In the genomic region with DNA sequence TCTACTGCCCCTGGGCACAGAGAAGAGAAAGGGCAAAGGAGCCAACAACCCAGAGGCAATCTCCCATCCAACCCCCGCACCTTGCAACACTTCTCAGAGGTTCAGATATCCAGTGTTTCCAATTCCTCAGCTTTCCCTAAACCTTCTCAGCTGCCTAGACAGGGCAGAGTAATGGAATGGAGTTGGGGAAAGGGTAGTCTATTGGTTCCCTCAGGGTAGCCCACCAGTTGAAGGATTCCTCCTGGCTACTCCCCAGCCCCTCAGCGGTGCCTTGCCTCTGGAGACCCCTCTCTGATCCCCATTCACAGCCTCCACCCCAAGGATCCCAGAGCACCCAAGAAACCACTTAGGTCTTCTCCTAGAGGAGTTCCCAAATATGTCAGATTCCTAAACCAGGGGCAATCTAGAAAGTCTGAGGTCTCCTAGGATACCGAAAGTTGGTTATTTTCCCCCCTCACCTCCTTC, we compare ENCODE assay signal across 8 cellular contexts. TPM values are rescaled to one million over a fixed set of nuclear protein-coding genes. Genes with fewer than 3 reads are reported as not detected.
A peak's percentile ranks its signal among the peaks of the same experiment; 100 is the strongest.
DNase-seq lines count a peak whose midpoint lies in the region; ATAC-seq and TF ChIP-seq lines count a peak whose summit lies in the region.
"Had no signal": no experiment of that assay in that cellular context is flagged by ENCODE, and none has a peak within 500 bp of the region (broad histone marks: within the 10 kb centered on the region; RNA-seq: fewer than 3 reads in every experiment).

No MANE protein-coding gene starts in this region.

- peak overlapping the region; percentile 96 for H3K4me3 ChIP-seq in NB4 (ENCODE audit: low read depth, low read length)
- peak overlapping the region in 1 of 2 donors; percentile 4 for H3K4me3 ChIP-seq in testis

- no peaks in the 10 kb centered on the region for H3K36me3 Mint-ChIP-seq in glutamatergic neuron (ENCODE audit: unreplicated experiment)
- H3K36me3 Mint-ChIP-seq in stimulated activated effector memory CD8-positive, alpha-beta T cell treated with anti-CD3 and anti-CD28 coated beads, Interleukin-12 subunit alpha, Interleukin-12 subunit beta, amount 100 ng/mL, for 72 hours: no peaks in the 10 kb centered on the region
- no peaks in the 10 kb centered on the region for H3K36me3 Mint-ChIP-seq in CD4-positive, alpha-beta T cell (ENCODE audit: low read depth)

- POLR2A ChIA-PET in CD4-positive, alpha-beta T cell (lab: Charles Lee): interaction anchor here (0.7 to 1.4 kb wide), 5 partner anchors 14 to 197 kb away, joined by 3 to 5 read pairs (median 3); a partner anchor contains a TSS

- no peak for ATAC-seq in stimulated activated effector memory CD8-positive, alpha-beta T cell treated with anti-CD3 and anti-CD28 coated beads, Interleukin-12 subunit alpha, Interleukin-12 subunit beta, amount 100 ng/mL, for 72 hours
- no peak for ATAC-seq in esophagus mucosa
- ATAC-seq in CD4-positive, alpha-beta T cell (ENCODE audit: poor library complexity): no peak

- no peak overlapping the region for H3K27ac ChIP-seq in testis
- no peak overlapping the region for H3K27ac ChIP-seq in CD4-positive, alpha-beta T cell (ENCODE audit: low read depth, low read length)
- H3K27ac ChIP-seq: adrenal gland had no signal

- H3K36me3 ChIP-seq in testis (ENCODE audit: low read depth, missing control alignments): no peaks in the 10 kb centered on the region
- H3K36me3 ChIP-seq: adrenal gland had no signal

- TF ChIP-seq CTCF in NB4 (IDR thresholded peaks at IDR 0.05; ENCODE audit: low read depth, low read length) (no peak), glutamatergic neuron (IDR thresholded peaks at IDR 0.05; ENCODE audit: partially characterized antibody, unreplicated experiment) (no peak), testis (IDR thresholded peaks at IDR 0.05) (no peak)
- TF ChIP-seq CTCF in CD4-positive, alpha-beta T cell (IDR thresholded peaks at IDR 0.05): no peak

- H3K4me1 ChIP-seq in testis: peaks cover under 1% of the 10 kb centered on the region

- no peak for DNase-seq in NB4 (ENCODE audit: low read depth)
- DNase-seq in glutamatergic neuron: no peak
- DNase-seq in stimulated activated effector memory CD8-positive, alpha-beta T cell treated with anti-CD3 and anti-CD28 coated beads, Interleukin-12 subunit alpha, Interleukin-12 subunit beta, amount 100 ng/mL, for 72 hours (ENCODE audit: low spot score in 2 of 2): no peak
- DNase-seq in testis: no peak
- no peak for DNase-seq in CD4-positive, alpha-beta T cell
- DNase-seq: NCI-H2171 had no signal

- no peaks in the 10 kb centered on the region for H3K9me3 ChIP-seq in testis
- no peaks in the 10 kb centered on the region for H3K9me3 ChIP-seq in CD4-positive, alpha-beta T cell (ENCODE audit: control insufficient read depth, low read length)
- H3K9me3 ChIP-seq: adrenal gland had no signal

- no peaks in the 10 kb centered on the region for H3K27me3 ChIP-seq in testis
- peaks cover 39% of the 10 kb centered on the region for H3K27me3 ChIP-seq in CD4-positive, alpha-beta T cell (ENCODE audit: control insufficient read depth, insufficient read depth, low read length)

- TF ChIP-seq POLR2A in NB4 (IDR thresholded peaks at IDR 0.05; ENCODE audit: extremely low read depth, insufficient read length) (no peak), testis (IDR thresholded peaks at IDR 0.05) (no peak)

- intact Hi-C loops in testis (cut with DNase I; ENCODE audit: low total_unique reads): no loop called here
- intact Hi-C loops in CD4-positive, alpha-beta T cell (cut with DNase I, micrococcal nuclease): no loop called here

- CTCF ChIA-PET in CD4-positive, alpha-beta T cell (lab: Charles Lee): no interaction called here

- H3K9me3 Mint-ChIP-seq in glutamatergic neuron (ENCODE audit: unreplicated experiment): peaks cover 1% of the 10 kb centered on the region
- H3K9me3 Mint-ChIP-seq in stimulated activated effector memory CD8-positive, alpha-beta T cell treated with anti-CD3 and anti-CD28 coated beads, Interleukin-12 subunit alpha, Interleukin-12 subunit beta, amount 100 ng/mL, for 72 hours: no peaks in the 10 kb centered on the region
- H3K9me3 Mint-ChIP-seq in CD4-positive, alpha-beta T cell: no peaks in the 10 kb centered on the region

- peaks cover 4% of the 10 kb centered on the region for H3K27me3 Mint-ChIP-seq in glutamatergic neuron (ENCODE audit: unreplicated experiment)
- peaks cover 61% of the 10 kb centered on the region for H3K27me3 Mint-ChIP-seq in CD4-positive, alpha-beta T cell

- WGBS in testis, 2 donors: 51 to 56% methylated on average over 3 of the region's 3 CpGs

- no peak overlapping the region for H3K27ac Mint-ChIP-seq in glutamatergic neuron (ENCODE audit: unreplicated experiment)
- H3K27ac Mint-ChIP-seq in stimulated activated effector memory CD8-positive, alpha-beta T cell treated with anti-CD3 and anti-CD28 coated beads, Interleukin-12 subunit alpha, Interleukin-12 subunit beta, amount 100 ng/mL, for 72 hours: no peak overlapping the region
- no peak overlapping the region for H3K27ac Mint-ChIP-seq in CD4-positive, alpha-beta T cell

- H3K4me3 Mint-ChIP-seq in glutamatergic neuron (ENCODE audit: unreplicated experiment): peak overlapping the region; percentile 76
- H3K4me3 Mint-ChIP-seq in stimulated activated effector memory CD8-positive, alpha-beta T cell treated with anti-CD3 and anti-CD28 coated beads, Interleukin-12 subunit alpha, Interleukin-12 subunit beta, amount 100 ng/mL, for 72 hours: peak overlapping the region; percentile 45
- H3K4me3 Mint-ChIP-seq in CD4-positive, alpha-beta T cell: no peak overlapping the region

- peaks cover 4% of the 10 kb centered on the region for H3K4me1 Mint-ChIP-seq in glutamatergic neuron (ENCODE audit: low read depth, unreplicated experiment)
- peaks cover 54% of the 10 kb centered on the region for H3K4me1 Mint-ChIP-seq in stimulated activated effector memory CD8-positive, alpha-beta T cell treated with anti-CD3 and anti-CD28 coated beads, Interleukin-12 subunit alpha, Interleukin-12 subunit beta, amount 100 ng/mL, for 72 hours
- H3K4me1 Mint-ChIP-seq in CD4-positive, alpha-beta T cell (ENCODE audit: low read depth): peaks cover 26% of the 10 kb centered on the region

RNA-seq across cellular contexts. Expression of a gene that starts 0.5 kb away (rescaled TPM):
- total RNA-seq in glutamatergic neuron (ENCODE audit: unreplicated experiment) (not detected), esophagus mucosa (not detected), testis (1 to 10 TPM in 1 of 2 donors, under 1 TPM in 1; 0.94 to 1.9 TPM)
- 2.6 TPM for polyA plus RNA-seq in testis (ENCODE audit: insufficient read depth, low read depth, low replicate concordance)
- under 1 TPM in 1 of 2 experiments, not detected in 1; 0.20 TPM for total RNA-seq in CD4-positive, alpha-beta T cell

RNA-seq across cellular contexts. Expression of a gene that starts 19.8 kb away (rescaled TPM):
- 1,556 TPM for total RNA-seq in glutamatergic neuron (ENCODE audit: unreplicated experiment)
- total RNA-seq in esophagus mucosa: 687 TPM
- total RNA-seq in testis: 100 to 1,000 TPM; 250 to 293 TPM
- 534 TPM for polyA plus RNA-seq in testis (ENCODE audit: insufficient read depth, low read depth, low replicate concordance)
- 1,000 to 10,000 TPM; 1,969 to 1,994 TPM for total RNA-seq in CD4-positive, alpha-beta T cell

RNA-seq across cellular contexts. Expression of a gene that starts 20.4 kb away (rescaled TPM):
- total RNA-seq in glutamatergic neuron (ENCODE audit: unreplicated experiment) (225 TPM), esophagus mucosa (44.0 TPM), testis (10 to 100 TPM; 52.7 to 63.9 TPM)
- 66.4 TPM for polyA plus RNA-seq in testis (ENCODE audit: insufficient read depth, low read depth, low replicate concordance)
- 10 to 100 TPM; 38.8 to 38.9 TPM for total RNA-seq in CD4-positive, alpha-beta T cell

RNA-seq across cellular contexts. Expression of a gene that starts 24.6 kb away (rescaled TPM):
- total RNA-seq in glutamatergic neuron (ENCODE audit: unreplicated experiment) (88.6 TPM), esophagus mucosa (111 TPM), testis (10 to 100 TPM; 45.9 to 63.9 TPM)
- 123 TPM for polyA plus RNA-seq in testis (ENCODE audit: insufficient read depth, low read depth, low replicate concordance)
- total RNA-seq in CD4-positive, alpha-beta T cell: 10 to 100 TPM; 31.2 to 33.9 TPM
